1 cellular context compared by ENCODE assay signal in the genomic region with DNA sequence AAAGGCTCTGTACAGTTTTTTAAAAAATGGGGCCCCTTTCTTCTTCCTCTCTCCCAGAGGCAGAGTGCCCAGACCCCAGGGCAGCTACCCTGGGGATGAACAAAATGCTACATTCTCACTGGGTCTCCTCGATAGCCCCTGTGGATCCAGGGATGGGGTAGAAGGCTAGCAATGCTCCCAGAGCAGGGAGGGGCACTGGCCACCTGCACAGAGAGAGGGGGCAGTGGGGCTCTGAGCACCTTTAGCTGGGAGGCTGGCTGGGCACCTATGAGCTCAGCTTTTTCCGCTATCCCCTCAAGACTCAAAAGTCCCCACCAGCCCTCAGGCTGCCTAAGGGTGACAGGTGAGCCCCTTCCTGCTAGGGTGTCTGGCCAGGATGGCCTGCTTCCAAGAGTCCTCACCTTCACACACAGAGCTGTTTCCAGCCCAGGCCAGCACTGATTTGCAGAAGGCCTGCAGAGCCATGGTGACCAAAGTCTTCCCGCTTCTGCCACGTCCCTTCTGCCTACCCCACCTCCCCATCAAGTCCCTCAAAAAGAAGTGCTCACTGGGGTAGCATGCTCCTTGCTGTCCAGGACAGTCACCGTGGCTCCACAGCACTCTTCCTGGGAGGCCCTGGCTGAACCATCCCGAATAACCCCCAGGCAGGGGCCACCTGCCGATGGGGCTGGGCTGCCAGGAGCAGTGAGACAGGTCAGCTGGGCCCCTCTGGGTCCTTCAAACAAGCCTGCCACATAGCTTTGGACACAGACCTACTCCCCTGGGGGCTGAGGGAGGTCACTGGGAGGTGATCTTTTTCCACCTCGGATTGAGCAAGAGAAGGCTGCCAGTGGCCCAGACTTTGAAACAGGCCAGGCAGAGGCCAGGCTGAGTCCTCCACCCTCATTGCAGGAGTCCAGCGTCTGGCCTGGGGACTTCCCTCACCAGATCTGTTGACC.
A peak's percentile ranks its signal among the peaks of the same experiment; 100 is the strongest.
TF ChIP-seq lines count a peak whose summit lies in the region.

No MANE protein-coding gene starts in this region.

TF ChIP-seq in HepG2, 621 proteins besides CTCF, POLR2A, EP300 and RAD21 (continued from another document and continues in another):
- TF ChIP-seq, protein P1, sequence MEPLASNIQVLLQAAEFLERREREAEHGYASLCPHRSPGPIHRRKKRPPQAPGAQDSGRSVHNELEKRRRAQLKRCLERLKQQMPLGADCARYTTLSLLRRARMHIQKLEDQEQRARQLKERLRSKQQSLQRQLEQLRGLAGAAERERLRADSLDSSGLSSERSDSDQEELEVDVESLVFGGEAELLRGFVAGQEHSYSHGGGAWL (CRISPR knock-in tag; IDR thresholded peaks at IDR 0.05): peak; percentile 33; the same call in 1 of the 2 replicates
- TF ChIP-seq MXI1 (IDR thresholded peaks at IDR 0.05; ENCODE audit: borderline replicate concordance, low read depth, low read length) (peak; percentile 25; the same call in 1 of the 3 replicates), THYN1 (CRISPR knock-in tag; IDR thresholded peaks at IDR 0.05; ENCODE audit: borderline replicate concordance, low read depth) (no peak), TEAD2 (CRISPR knock-in tag; IDR thresholded peaks at IDR 0.05) (no peak), HOMEZ (CRISPR knock-in tag; IDR thresholded peaks at IDR 0.05; ENCODE audit: low read depth) (peak; percentile 69; the same call in 1 of the 2 replicates), PRMT3 (CRISPR knock-in tag; IDR thresholded peaks at IDR 0.05; ENCODE audit: borderline replicate concordance, low read depth) (no peak), ZNF331 (CRISPR knock-in tag; IDR thresholded peaks at IDR 0.05) (peak; percentile 75; the same call in 1 of the 2 replicates), HDAC2 (CRISPR knock-in tag; IDR thresholded peaks at IDR 0.05) (peak; percentile 87), RBM39 (IDR thresholded peaks at IDR 0.05; ENCODE audit: low read depth, low read length, poor library complexity, severe bottlenecking) (no peak), ZNF557 (CRISPR knock-in tag; IDR thresholded peaks at IDR 0.05) (no peak), ZNF253 (CRISPR knock-in tag; IDR thresholded peaks at IDR 0.05; ENCODE audit: borderline replicate concordance) (no peak), ZNF75D (CRISPR knock-in tag; IDR thresholded peaks at IDR 0.05; ENCODE audit: borderline replicate concordance) (no peak), ZKSCAN8 (CRISPR knock-in tag; IDR thresholded peaks at IDR 0.05; ENCODE audit: borderline replicate concordance) (peak; percentile 60; the same call in 1 of the 2 replicates), ZNF550 (CRISPR knock-in tag; IDR thresholded peaks at IDR 0.05; ENCODE audit: borderline replicate concordance) (no peak), ZNF850 (CRISPR knock-in tag; conservative IDR thresholded peaks at IDR 0.05) (no peak), NONO (IDR thresholded peaks at IDR 0.05) (no peak), NONO (CRISPR knock-in tag; conservative IDR thresholded peaks at IDR 0.05) (peak; percentile 53; the same call in 1 of the 2 replicates), ZBTB42 (CRISPR knock-in tag; IDR thresholded peaks at IDR 0.05) (0 out of 2 replicates have a peak, but pooled peaks have one; percentile 40), ZNF251 (CRISPR knock-in tag; IDR thresholded peaks at IDR 0.05) (0 out of 2 replicates have a peak, but pooled peaks have one; percentile 26), ZFX (CRISPR knock-in tag; IDR thresholded peaks at IDR 0.05; ENCODE audit: low read depth) (peak; percentile 87), SNAPC5 (CRISPR knock-in tag; IDR thresholded peaks at IDR 0.05; ENCODE audit: borderline replicate concordance) (no peak), ATF7 (IDR thresholded peaks at IDR 0.05) (no peak), ATF7 (CRISPR knock-in tag; IDR thresholded peaks at IDR 0.05) (peak; percentile 84; the same call in 1 of the 2 replicates), FOXC1 (CRISPR knock-in tag; IDR thresholded peaks at IDR 0.05; ENCODE audit: borderline replicate concordance) (no peak), HNF4G (IDR thresholded peaks at IDR 0.05; ENCODE audit: borderline replicate concordance, low read depth, low read length) (peak; percentile 82), HNF4G (CRISPR knock-in tag; IDR thresholded peaks at IDR 0.05; ENCODE audit: borderline replicate concordance, low read depth) (peak; percentile 75; the same call in 1 of the 2 replicates), HNRNPL (IDR thresholded peaks at IDR 0.05; ENCODE audit: low read depth, low read length) (0 out of 2 replicates have a peak, but pooled peaks have one; percentile 46), ZZZ3 (CRISPR knock-in tag; IDR thresholded peaks at IDR 0.05; ENCODE audit: borderline replicate concordance) (peak; percentile 55; the same call in 1 of the 2 replicates), ZNF614 (CRISPR knock-in tag; IDR thresholded peaks at IDR 0.05; ENCODE audit: borderline replicate concordance) (peak; percentile 82; the same call in 1 of the 2 replicates), MED1 (CRISPR knock-in tag; IDR thresholded peaks at IDR 0.05) (peak; percentile 85), GABPA (IDR thresholded peaks at IDR 0.05; ENCODE audit: low read depth, low read length) (no peak), GABPA (CRISPR knock-in tag; IDR thresholded peaks at IDR 0.05; ENCODE audit: low read depth) (no peak), CEBPG (CRISPR knock-in tag; IDR thresholded peaks at IDR 0.05) (peak; percentile 95), PITX1 (CRISPR knock-in tag; IDR thresholded peaks at IDR 0.05) (peak; percentile 76), MED13 (CRISPR knock-in tag; IDR thresholded peaks at IDR 0.05) (0 out of 2 replicates have a peak, but pooled peaks have one; percentile 2), FOSL2 (CRISPR knock-in tag; IDR thresholded peaks at IDR 0.05) (peak; percentile 79), ZNF441 (CRISPR knock-in tag; IDR thresholded peaks at IDR 0.05; ENCODE audit: borderline replicate concordance) (0 out of 2 replicates have a peak, but pooled peaks have one; percentile 19), BORCS8-MEF2B (CRISPR knock-in tag; IDR thresholded peaks at IDR 0.05) (peak; percentile 68), ZNF512 (CRISPR knock-in tag; IDR thresholded peaks at IDR 0.05) (no peak), CREB1 (IDR thresholded peaks at IDR 0.05) (no peak), CREB1 (CRISPR knock-in tag; IDR thresholded peaks at IDR 0.05) (0 out of 2 replicates have a peak, but pooled peaks have one; percentile 40), MAFF (IDR thresholded peaks at IDR 0.05; ENCODE audit: low read depth, low read length) (no peak), ZNF768 (CRISPR knock-in tag; IDR thresholded peaks at IDR 0.05) (peak; percentile 95), CEBPB (IDR thresholded peaks at IDR 0.05; ENCODE audit: borderline replicate concordance, low read depth, low read length) (peak; percentile 97), PHF5A (CRISPR knock-in tag; IDR thresholded peaks at IDR 0.05; ENCODE audit: low read depth, unreplicated experiment) (peak; percentile 93), LBX2 (CRISPR knock-in tag; IDR thresholded peaks at IDR 0.05; ENCODE audit: borderline replicate concordance) (no peak), GTF2F1 (IDR thresholded peaks at IDR 0.05; ENCODE audit: low read length) (no peak), ATM (IDR thresholded peaks at IDR 0.05; ENCODE audit: borderline replicate concordance) (no peak)
- TF ChIP-seq, protein P2, sequence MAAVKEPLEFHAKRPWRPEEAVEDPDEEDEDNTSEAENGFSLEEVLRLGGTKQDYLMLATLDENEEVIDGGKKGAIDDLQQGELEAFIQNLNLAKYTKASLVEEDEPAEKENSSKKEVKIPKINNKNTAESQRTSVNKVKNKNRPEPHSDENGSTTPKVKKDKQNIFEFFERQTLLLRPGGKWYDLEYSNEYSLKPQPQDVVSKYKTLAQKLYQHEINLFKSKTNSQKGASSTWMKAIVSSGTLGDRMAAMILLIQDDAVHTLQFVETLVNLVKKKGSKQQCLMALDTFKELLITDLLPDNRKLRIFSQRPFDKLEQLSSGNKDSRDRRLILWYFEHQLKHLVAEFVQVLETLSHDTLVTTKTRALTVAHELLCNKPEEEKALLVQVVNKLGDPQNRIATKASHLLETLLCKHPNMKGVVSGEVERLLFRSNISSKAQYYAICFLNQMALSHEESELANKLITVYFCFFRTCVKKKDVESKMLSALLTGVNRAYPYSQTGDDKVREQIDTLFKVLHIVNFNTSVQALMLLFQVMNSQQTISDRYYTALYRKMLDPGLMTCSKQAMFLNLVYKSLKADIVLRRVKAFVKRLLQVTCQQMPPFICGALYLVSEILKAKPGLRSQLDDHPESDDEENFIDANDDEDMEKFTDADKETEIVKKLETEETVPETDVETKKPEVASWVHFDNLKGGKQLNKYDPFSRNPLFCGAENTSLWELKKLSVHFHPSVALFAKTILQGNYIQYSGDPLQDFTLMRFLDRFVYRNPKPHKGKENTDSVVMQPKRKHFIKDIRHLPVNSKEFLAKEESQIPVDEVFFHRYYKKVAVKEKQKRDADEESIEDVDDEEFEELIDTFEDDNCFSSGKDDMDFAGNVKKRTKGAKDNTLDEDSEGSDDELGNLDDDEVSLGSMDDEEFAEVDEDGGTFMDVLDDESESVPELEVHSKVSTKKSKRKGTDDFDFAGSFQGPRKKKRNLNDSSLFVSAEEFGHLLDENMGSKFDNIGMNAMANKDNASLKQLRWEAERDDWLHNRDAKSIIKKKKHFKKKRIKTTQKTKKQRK (IDR thresholded peaks at IDR 0.05; ENCODE audit: low read length): no peak
- TF ChIP-seq, protein P3, sequence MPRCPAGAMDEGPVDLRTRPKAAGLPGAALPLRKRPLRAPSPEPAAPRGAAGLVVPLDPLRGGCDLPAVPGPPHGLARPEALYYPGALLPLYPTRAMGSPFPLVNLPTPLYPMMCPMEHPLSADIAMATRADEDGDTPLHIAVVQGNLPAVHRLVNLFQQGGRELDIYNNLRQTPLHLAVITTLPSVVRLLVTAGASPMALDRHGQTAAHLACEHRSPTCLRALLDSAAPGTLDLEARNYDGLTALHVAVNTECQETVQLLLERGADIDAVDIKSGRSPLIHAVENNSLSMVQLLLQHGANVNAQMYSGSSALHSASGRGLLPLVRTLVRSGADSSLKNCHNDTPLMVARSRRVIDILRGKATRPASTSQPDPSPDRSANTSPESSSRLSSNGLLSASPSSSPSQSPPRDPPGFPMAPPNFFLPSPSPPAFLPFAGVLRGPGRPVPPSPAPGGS (CRISPR knock-in tag; IDR thresholded peaks at IDR 0.05): 0 out of 2 replicates have a peak, but pooled peaks have one; percentile 56
- TF ChIP-seq, protein P4, sequence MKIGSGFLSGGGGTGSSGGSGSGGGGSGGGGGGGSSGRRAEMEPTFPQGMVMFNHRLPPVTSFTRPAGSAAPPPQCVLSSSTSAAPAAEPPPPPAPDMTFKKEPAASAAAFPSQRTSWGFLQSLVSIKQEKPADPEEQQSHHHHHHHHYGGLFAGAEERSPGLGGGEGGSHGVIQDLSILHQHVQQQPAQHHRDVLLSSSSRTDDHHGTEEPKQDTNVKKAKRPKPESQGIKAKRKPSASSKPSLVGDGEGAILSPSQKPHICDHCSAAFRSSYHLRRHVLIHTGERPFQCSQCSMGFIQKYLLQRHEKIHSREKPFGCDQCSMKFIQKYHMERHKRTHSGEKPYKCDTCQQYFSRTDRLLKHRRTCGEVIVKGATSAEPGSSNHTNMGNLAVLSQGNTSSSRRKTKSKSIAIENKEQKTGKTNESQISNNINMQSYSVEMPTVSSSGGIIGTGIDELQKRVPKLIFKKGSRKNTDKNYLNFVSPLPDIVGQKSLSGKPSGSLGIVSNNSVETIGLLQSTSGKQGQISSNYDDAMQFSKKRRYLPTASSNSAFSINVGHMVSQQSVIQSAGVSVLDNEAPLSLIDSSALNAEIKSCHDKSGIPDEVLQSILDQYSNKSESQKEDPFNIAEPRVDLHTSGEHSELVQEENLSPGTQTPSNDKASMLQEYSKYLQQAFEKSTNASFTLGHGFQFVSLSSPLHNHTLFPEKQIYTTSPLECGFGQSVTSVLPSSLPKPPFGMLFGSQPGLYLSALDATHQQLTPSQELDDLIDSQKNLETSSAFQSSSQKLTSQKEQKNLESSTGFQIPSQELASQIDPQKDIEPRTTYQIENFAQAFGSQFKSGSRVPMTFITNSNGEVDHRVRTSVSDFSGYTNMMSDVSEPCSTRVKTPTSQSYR (CRISPR knock-in tag; IDR thresholded peaks at IDR 0.05; ENCODE audit: borderline replicate concordance): no peak; the same call in 1 of the 2 replicates
- TF ChIP-seq, protein P5, sequence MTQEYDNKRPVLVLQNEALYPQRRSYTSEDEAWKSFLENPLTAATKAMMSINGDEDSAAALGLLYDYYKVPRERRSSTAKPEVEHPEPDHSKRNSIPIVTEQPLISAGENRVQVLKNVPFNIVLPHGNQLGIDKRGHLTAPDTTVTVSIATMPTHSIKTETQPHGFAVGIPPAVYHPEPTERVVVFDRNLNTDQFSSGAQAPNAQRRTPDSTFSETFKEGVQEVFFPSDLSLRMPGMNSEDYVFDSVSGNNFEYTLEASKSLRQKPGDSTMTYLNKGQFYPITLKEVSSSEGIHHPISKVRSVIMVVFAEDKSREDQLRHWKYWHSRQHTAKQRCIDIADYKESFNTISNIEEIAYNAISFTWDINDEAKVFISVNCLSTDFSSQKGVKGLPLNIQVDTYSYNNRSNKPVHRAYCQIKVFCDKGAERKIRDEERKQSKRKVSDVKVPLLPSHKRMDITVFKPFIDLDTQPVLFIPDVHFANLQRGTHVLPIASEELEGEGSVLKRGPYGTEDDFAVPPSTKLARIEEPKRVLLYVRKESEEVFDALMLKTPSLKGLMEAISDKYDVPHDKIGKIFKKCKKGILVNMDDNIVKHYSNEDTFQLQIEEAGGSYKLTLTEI (CRISPR knock-in tag; conservative IDR thresholded peaks at IDR 0.05): no peak
